17 cellular contexts compared by ENCODE assay signal in genomic region chr11:79925570-79925969, GRCh38.
DNase-seq lines count a peak whose midpoint lies in the region; ATAC-seq lines count a peak whose summit lies in the region.
"Had no signal": no experiment of that assay in that cellular context is flagged by ENCODE, and none has a peak within 500 bp of the region (broad histone marks: within the 10 kb centered on the region; RNA-seq: fewer than 3 reads in every experiment).

No MANE protein-coding gene starts in this region.

- peak overlapping the region in 8 of 11 experiments; percentile 4 to 33 (median 26); a peak in 11 of 22 replicates for H3K4me2 ChIP-seq in BLaER1 treated with 17β-estradiol and CSF1 and Interleukin-3, amounts not matched to agents 10 nM and 100 nM

- ATAC-seq in GM19351 (IDR thresholded peaks at IDR 0.05; ENCODE audit: unreplicated experiment) (peak; percentile 94), HG02623 (IDR thresholded peaks at IDR 0.05; ENCODE audit: unreplicated experiment) (peak; percentile 91), HG03196 (IDR thresholded peaks at IDR 0.05; ENCODE audit: unreplicated experiment) (peak; percentile 96)
- ATAC-seq: CD8-positive, alpha-beta T cell; gastroesophageal sphincter; PC-3; T-cell had no signal

- H3K27me3 ChIP-seq in BLaER1 treated with 17β-estradiol and CSF1 and Interleukin-3, amounts not matched to agents 10 nM and 100 nM, result no peaks in the 10 kb centered on the region
- H3K27me3 ChIP-seq: gastroesophageal sphincter, ovary had no signal

- H3K27ac ChIP-seq in BLaER1 treated with 17β-estradiol and CSF1 and Interleukin-3, amounts not matched to agents 10 nM and 100 nM, result no peak overlapping the region
- H3K27ac ChIP-seq: gastroesophageal sphincter, ovary had no signal

- no peaks in the 10 kb centered on the region for H3K9me3 ChIP-seq in BLaER1 treated with 17β-estradiol and CSF1 and Interleukin-3, amounts not matched to agents 10 nM and 100 nM (replicated peaks in 1 of 11)
- H3K9me3 ChIP-seq: gastroesophageal sphincter, ovary had no signal

- H3K4me3 ChIP-seq in BLaER1 treated with 17β-estradiol and CSF1 and Interleukin-3, amounts not matched to agents 10 nM and 100 nM, result no peak overlapping the region
- H3K4me3 ChIP-seq: gastroesophageal sphincter, ovary had no signal

- DNase-seq in NCI-H146 treated with DMSO at 0.1 percent for 48 hours (lab: John Stamatoyannopoulos, UW; ENCODE audit: unreplicated experiment) (no peak), OCI-M1 (lab: John Stamatoyannopoulos, UW) (no peak), NAMALWA (ENCODE audit: low spot score) (no peak), NCI-H524 (lab: John Stamatoyannopoulos, UW) (no peak)
- DNase-seq: 8988T; activated naive CD8-positive, alpha-beta T cell treated with anti-CD3 and anti-CD28 coated beads, Interleukin-2, amount 10 ng/mL, durations not matched to agents 7 days and 5 days; activated T-cell treated with anti-CD3 and anti-CD28 coated beads for 4 hours; CD8-positive, alpha-beta T cell; NCI-H2227 treated with DMSO at 0.1 percent for 48 hours; ovary; PC-3; T-cell had no signal

- no peak overlapping the region for H3K9ac ChIP-seq in BLaER1 treated with 17β-estradiol and CSF1 and Interleukin-3, amounts not matched to agents 10 nM and 100 nM

- H3K4me1 ChIP-seq in BLaER1 treated with 17β-estradiol and CSF1 and Interleukin-3, amounts not matched to agents 10 nM and 100 nM, result peaks cover 0 to 10% (median 5%) of the 10 kb centered on the region in 10 experiments; a peak in 5 of 20 replicates
- H3K4me1 ChIP-seq: gastroesophageal sphincter had no signal

- H4K20me1 ChIP-seq in BLaER1 treated with 17β-estradiol and CSF1 and Interleukin-3, amounts not matched to agents 10 nM and 100 nM, result no peaks in the 10 kb centered on the region

- H3K36me3 ChIP-seq in BLaER1 treated with 17β-estradiol and CSF1 and Interleukin-3, amounts not matched to agents 10 nM and 100 nM, result no peaks in the 10 kb centered on the region
- H3K36me3 ChIP-seq: gastroesophageal sphincter, ovary had no signal
